Comparison of ENCODE assay signal across 21 cellular contexts in the genomic region with DNA sequence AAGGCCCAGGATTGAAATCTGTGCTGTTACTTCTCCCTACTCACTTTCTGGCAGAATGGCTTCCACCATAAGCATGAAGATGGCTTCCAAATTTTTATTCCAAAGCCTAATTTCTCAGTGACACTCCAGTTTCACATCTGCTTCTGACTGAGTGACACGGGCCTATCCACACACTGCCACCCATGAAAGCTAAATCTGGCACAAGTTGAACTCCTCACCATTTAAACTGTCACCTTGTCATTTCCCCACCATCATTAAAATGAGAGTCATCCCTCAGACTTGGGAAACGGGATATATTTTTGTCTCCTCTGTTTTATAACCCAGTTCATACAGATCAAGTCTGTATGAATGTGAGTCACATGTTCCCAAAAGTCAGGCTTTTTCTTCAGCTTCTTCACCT.
"Had no signal": no experiment of that assay in that cellular context is flagged by ENCODE, and none has a peak within 500 bp of the region (broad histone marks: within the 10 kb centered on the region; RNA-seq: fewer than 3 reads in every experiment).

No MANE protein-coding gene starts in this region.

- ATAC-seq: effector memory CD8-positive, alpha-beta T cell; esophagus mucosa; foreskin keratinocyte; gastrocnemius medialis; gastroesophageal sphincter; heart left ventricle; heart right ventricle had no signal

- H3K27me3 Mint-ChIP-seq: dendritic cell treated with granulocyte-macrophage colony-stimulating factor and Interleukin-4, amounts not matched to agents 40 ng/mL and 50 ng/mL, for 4 days; effector memory CD8-positive, alpha-beta T cell had no signal

- H3K4me1 Mint-ChIP-seq: endodermal cell had no signal

- H3K4me3 Mint-ChIP-seq: dendritic cell treated with granulocyte-macrophage colony-stimulating factor and Interleukin-4, amounts not matched to agents 40 ng/mL and 50 ng/mL, for 4 days; effector memory CD8-positive, alpha-beta T cell; endodermal cell had no signal

- H3K27ac Mint-ChIP-seq: dendritic cell treated with granulocyte-macrophage colony-stimulating factor and Interleukin-4, amounts not matched to agents 40 ng/mL and 50 ng/mL, for 4 days; effector memory CD8-positive, alpha-beta T cell; endodermal cell had no signal

- DNase-seq: colonic mucosa; cortex of kidney; dermis blood vessel endothelial cell; dorsolateral prefrontal cortex; effector CD4-positive, alpha-beta T cell; effector CD8-positive, alpha-beta T cell; effector memory CD4-positive, alpha-beta T cell; effector memory CD8-positive, alpha-beta T cell; endodermal cell; erythroblast; esophagus squamous epithelium; foreskin fibroblast; foreskin keratinocyte; foreskin melanocyte; gastrocnemius medialis; glutamatergic neuron; heart left ventricle; heart right ventricle had no signal
